ENCODE assay signal across 8 cellular contexts in genomic region chr3:25662921-25663320, GRCh38. TPM values are rescaled to one million over a fixed set of nuclear protein-coding genes. Genes with fewer than 3 reads are reported as not detected.
A peak's percentile ranks its signal among the peaks of the same experiment; 100 is the strongest.
DNase-seq lines count a peak whose midpoint lies in the region; ATAC-seq and TF ChIP-seq lines count a peak whose summit lies in the region.

No MANE protein-coding gene starts in this region.

- H3K27ac Mint-ChIP-seq in osteocyte (ENCODE audit: unreplicated experiment) = peak overlapping the region; percentile 94

- peak overlapping the region; percentile 94 for H3K9ac ChIP-seq in DND-41 (ENCODE audit: low read depth, low read length)

- peaks cover 43% of the 10 kb centered on the region for H4K20me1 ChIP-seq in DND-41 (ENCODE audit: insufficient read depth, low read length)

- H3K36me3 ChIP-seq in DND-41 (ENCODE audit: insufficient read depth, low read length) = peaks cover 22% of the 10 kb centered on the region

- H2AFZ ChIP-seq in DND-41 (ENCODE audit: low read depth, low read length) = no peak overlapping the region

- ATAC-seq in DND-41 (ENCODE audit: insufficient read depth, low read depth) (no peak), GM21360 (IDR thresholded peaks at IDR 0.05; ENCODE audit: unreplicated experiment) (no peak), GM19397 (IDR thresholded peaks at IDR 0.05; ENCODE audit: unreplicated experiment) (no peak)

- peaks cover 71% of the 10 kb centered on the region for H3K79me2 ChIP-seq in DND-41 (ENCODE audit: insufficient read depth, low read length)

- H3K9me3 Mint-ChIP-seq in osteocyte (ENCODE audit: unreplicated experiment) = no peaks in the 10 kb centered on the region

- no peaks in the 10 kb centered on the region for H3K36me3 Mint-ChIP-seq in osteocyte (ENCODE audit: unreplicated experiment)

- no peaks in the 10 kb centered on the region for H3K27me3 Mint-ChIP-seq in osteocyte (ENCODE audit: unreplicated experiment)

- H3K4me3 ChIP-seq in DND-41 (ENCODE audit: low read depth in 1 of 2, low read length in 2 of 2) = peak overlapping the region; percentile 57 to 71

- no peak for TF ChIP-seq POLR2A in erythroblast (IDR thresholded peaks at IDR 0.05; ENCODE audit: low read length)

- no peaks in the 10 kb centered on the region for H3K9me3 ChIP-seq in DND-41 (ENCODE audit: insufficient read depth, low read length, severe bottlenecking)

- no peaks in the 10 kb centered on the region for H3K27me3 ChIP-seq in DND-41 (ENCODE audit: insufficient read depth, low read length, poor library complexity)

- peaks cover 60% of the 10 kb centered on the region for H3K4me1 ChIP-seq in DND-41 (ENCODE audit: insufficient read depth, low read length)

- H3K27ac ChIP-seq in DND-41 (ENCODE audit: low read length) = peak overlapping the region; percentile 90

- peak overlapping the region; percentile 84 for H3K4me2 ChIP-seq in DND-41 (ENCODE audit: insufficient read depth, low read length)

- TF ChIP-seq CTCF in DND-41 (IDR thresholded peaks at IDR 0.05; ENCODE audit: borderline replicate concordance, extremely low read depth, low read length, poor library complexity, severe bottlenecking) (no peak), osteocyte (IDR thresholded peaks at IDR 0.05) (no peak)

- H3K4me3 Mint-ChIP-seq in osteocyte (ENCODE audit: unreplicated experiment) = peak overlapping the region; percentile 92

- peaks cover 51% of the 10 kb centered on the region for H3K4me1 Mint-ChIP-seq in osteocyte (ENCODE audit: unreplicated experiment)

- DNase-seq in DND-41 (no peak), RKO (ENCODE audit: low spot score) (peak; percentile 19), erythroblast (lab: John Stamatoyannopoulos, UW) (peak; percentile 30 to 56), osteocyte (ENCODE audit: extremely low spot score, unreplicated experiment) (no peak), cerebellar nuclear complex (lab: John Stamatoyannopoulos, UW) (no peak)
- DNase-seq in activated CD4-positive, CD25-positive, alpha-beta regulatory T cell treated with anti-CD3 and anti-CD28 coated beads, Interleukin-2, amount 50 U/mL, for 72 hours = no peak

RNA-seq across cellular contexts. Expression of gene TOP2B, which starts 1.8 kb away (rescaled TPM):
- total RNA-seq in osteocyte = 90.1 and 99.5 TPM in 2 replicates

Comparison
In these comparisons a context has a peak if more than half of its experiments do, and no peak if none do; other contexts are left out.
1. DNase-seq: peak in RKO (single experiment) and erythroblast (2 of 2); none in DND-41 (single experiment), osteocyte (single experiment), activated CD4-positive, CD25-positive, alpha-beta regulatory T cell treated with anti-CD3 and anti-CD28 coated beads, Interleukin-2, amount 50 U/mL, for 72 hours (single experiment) and cerebellar nuclear complex (0 of 2).